In the genomic region with DNA sequence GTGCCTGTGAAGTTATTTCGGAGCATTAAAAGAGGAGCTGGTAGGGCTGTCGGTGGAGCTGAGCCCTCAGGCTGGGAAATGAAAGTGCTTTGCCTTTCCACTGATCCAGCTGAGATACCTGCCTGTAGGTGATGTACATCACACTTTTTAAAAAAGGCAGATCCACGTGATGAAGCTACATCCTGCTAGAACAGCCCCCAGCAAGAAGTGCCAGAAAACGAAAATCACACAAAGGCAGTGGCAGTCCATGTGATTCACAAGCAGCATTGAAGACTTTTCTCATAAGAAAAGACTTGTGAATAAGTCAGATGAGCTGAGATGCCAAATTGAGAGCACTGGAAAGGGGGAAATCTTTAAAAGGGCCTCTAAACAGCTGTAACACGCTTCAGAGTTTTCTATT, we compare ENCODE assay signal across 12 cellular contexts.
"Had no signal": no experiment of that assay in that cellular context is flagged by ENCODE, and none has a peak within 500 bp of the region (broad histone marks: within the 10 kb centered on the region; RNA-seq: fewer than 3 reads in every experiment).

No MANE protein-coding gene starts in this region.

- H3K27me3 ChIP-seq: dorsolateral prefrontal cortex had no signal

- H3K4me3 ChIP-seq: dorsolateral prefrontal cortex had no signal

- H3K27ac ChIP-seq: dorsolateral prefrontal cortex had no signal

- ATAC-seq: activated CD8-positive, alpha-beta T cell treated with anti-CD3 and anti-CD28 coated beads, Interleukin-2, amount 10 ng/mL, durations not matched to agents 7 days and 5 days; activated T-cell treated with anti-CD3 and anti-CD28 coated beads, Interleukin-2, amount 50 U/mL, for 72 hours; esophagus mucosa; sciatic nerve; stimulated activated naive CD8-positive, alpha-beta T cell treated with anti-CD3 and anti-CD28 coated beads, Interleukin-15, amount 100 ng/mL, for 72 hours had no signal

- DNase-seq: activated CD4-positive, alpha-beta T cell treated with anti-CD3 and anti-CD28 coated beads, Interleukin-2, amount 10 ng/mL, durations not matched to agents 24 days and 14 days; activated CD4-positive, CD25-positive, alpha-beta regulatory T cell; activated CD8-positive, alpha-beta memory T cell treated with anti-CD3 and anti-CD28 coated beads, Interleukin-2, amount 50 U/mL, for 48 hours; activated CD8-positive, alpha-beta T cell treated with anti-CD3 and anti-CD28 coated beads, Interleukin-2, amount 10 ng/mL, durations not matched to agents 7 days and 5 days; activated gamma-delta T cell; activated T-cell treated with anti-CD3 and anti-CD28 coated beads, Interleukin-2, amount 50 U/mL, for 72 hours; amniotic stem cell; dorsolateral prefrontal cortex; hippocampal formation; stimulated activated naive CD8-positive, alpha-beta T cell treated with anti-CD3 and anti-CD28 coated beads, Interleukin-15, amount 100 ng/mL, for 72 hours had no signal
